ENCODE assay signal across 11 cellular contexts in the genomic region with DNA sequence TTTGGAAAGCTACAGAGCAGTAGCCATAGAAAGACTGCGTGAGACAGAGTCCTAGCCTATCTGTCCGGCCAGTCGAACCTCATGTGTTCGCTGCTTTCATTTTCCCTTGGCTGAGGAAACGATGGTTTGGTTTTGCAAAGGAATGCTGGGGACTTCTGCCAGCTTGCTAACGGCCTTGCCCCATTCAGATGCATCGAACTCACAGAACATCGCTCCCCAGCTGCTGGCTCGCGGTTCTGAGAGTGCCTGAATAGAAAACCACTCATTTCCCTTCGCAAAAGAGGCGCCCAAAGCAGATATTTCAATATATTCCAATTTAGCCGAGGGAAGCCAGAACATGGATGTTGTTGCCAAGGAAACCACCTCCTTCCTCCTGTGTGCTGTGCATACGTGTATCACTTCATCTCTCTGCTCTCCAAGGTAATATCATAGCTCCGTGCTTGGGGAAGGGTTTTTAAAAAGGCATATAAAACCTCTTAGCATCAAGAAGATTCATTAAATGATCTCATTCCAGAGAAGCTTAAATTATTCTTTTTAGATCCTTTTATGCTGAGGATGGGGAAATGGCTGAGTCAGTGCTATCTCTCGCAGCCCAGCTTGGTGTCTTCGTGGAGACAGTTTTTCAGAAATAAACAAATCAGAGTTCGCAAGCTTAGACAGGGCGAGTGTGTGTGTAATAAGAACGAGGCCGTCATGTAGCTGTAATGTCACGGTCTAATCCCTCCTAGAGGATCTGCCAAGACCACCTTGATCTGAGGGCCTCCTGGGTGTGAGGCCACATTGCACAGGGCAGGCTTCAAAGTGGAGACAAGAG.
A peak's percentile ranks its signal among the peaks of the same experiment; 100 is the strongest.
DNase-seq lines count a peak whose midpoint lies in the region; ATAC-seq and TF ChIP-seq lines count a peak whose summit lies in the region.
"Had no signal": no experiment of that assay in that cellular context is flagged by ENCODE, and none has a peak within 500 bp of the region (broad histone marks: within the 10 kb centered on the region; RNA-seq: fewer than 3 reads in every experiment).

No MANE protein-coding gene starts in this region.

- peak overlapping the region in 1 of 3 donors; percentile 47 for H3K9ac ChIP-seq in skeletal muscle tissue (ENCODE audit: low read depth in 1 of 3, low read length in 3 of 3)

- H3K79me2 ChIP-seq in hepatocyte = no peaks in the 10 kb centered on the region

- peak overlapping the region; percentile 15 for H3K4me2 ChIP-seq in hepatocyte

- peak overlapping the region; percentile 57 for H3K27ac ChIP-seq in hepatocyte
- H3K27ac ChIP-seq in skeletal muscle tissue (ENCODE audit: low read depth, low read length) = peak overlapping the region; percentile 28

- H3K27ac Mint-ChIP-seq in stimulated activated memory B cell treated with anti-CD40 and anti-IgM and Interleukin-4, amounts not matched to agents 10 μg/mL and 1 μg/mL and 100 μg/mL, for 72 hours = no peak overlapping the region
- H3K27ac Mint-ChIP-seq: effector memory CD8-positive, alpha-beta T cell had no signal

- H4K20me1 ChIP-seq in hepatocyte (ENCODE audit: insufficient read depth, poor library complexity, severe bottlenecking) = no peaks in the 10 kb centered on the region

- H3K4me3 ChIP-seq in hepatocyte (no peak overlapping the region), skeletal muscle tissue (ENCODE audit: low read length in 3 of 3) (peak overlapping the region in 2 of 3 donors; percentile 19 to 39)

- H2AFZ ChIP-seq in hepatocyte = no peak overlapping the region

- H3K4me1 Mint-ChIP-seq in stimulated activated memory B cell treated with anti-CD40 and anti-IgM and Interleukin-4, amounts not matched to agents 10 μg/mL and 1 μg/mL and 100 μg/mL, for 72 hours = peaks cover 24% of the 10 kb centered on the region

- peaks cover 39% of the 10 kb centered on the region for H3K27me3 Mint-ChIP-seq in stimulated activated memory B cell treated with anti-CD40 and anti-IgM and Interleukin-4, amounts not matched to agents 10 μg/mL and 1 μg/mL and 100 μg/mL, for 72 hours

- H3K9me3 ChIP-seq in hepatocyte (ENCODE audit: low read depth) (no peaks in the 10 kb centered on the region), skeletal muscle tissue (ENCODE audit: control insufficient read depth in 3 of 3, low read length in 3 of 3) (no peaks in the 10 kb centered on the region)

- ATAC-seq in HG03175 (IDR thresholded peaks at IDR 0.05; ENCODE audit: unreplicated experiment) (no peak), GM21529 (IDR thresholded peaks at IDR 0.05; ENCODE audit: unreplicated experiment) (no peak)
- ATAC-seq in stimulated activated memory B cell treated with anti-CD40 and anti-IgM and Interleukin-4, amounts not matched to agents 10 μg/mL and 1 μg/mL and 100 μg/mL, for 72 hours = no peak
- ATAC-seq: effector memory CD8-positive, alpha-beta T cell had no signal

- TF ChIP-seq CTCF in hepatocyte (IDR thresholded peaks at IDR 0.05; ENCODE audit: poor library complexity) = no peak

- H3K27me3 ChIP-seq in hepatocyte (no peaks in the 10 kb centered on the region), skeletal muscle tissue (ENCODE audit: control insufficient read depth in 3 of 3, insufficient read depth in 3 of 3, low read length in 3 of 3) (peaks cover 0 to 4% (median 0%) of the 10 kb centered on the region in 3 donors)

- peak; percentile 44 for DNase-seq in Daoy (ENCODE audit: low read depth)
- DNase-seq in anterior cingulate cortex (lab: John Stamatoyannopoulos, UW) = peak in 52 of 58 donors; percentile 14 to 87 (median 54)
- peak; percentile 29 for DNase-seq in hepatocyte (ENCODE audit: low spot score)
- no peak for DNase-seq in iPS-NIHi7 (ENCODE audit: extremely low spot score)
- DNase-seq: DMS53; effector memory CD8-positive, alpha-beta T cell; H7 had no signal

- H3K4me1 ChIP-seq in hepatocyte (ENCODE audit: insufficient read depth) (peaks cover 15% of the 10 kb centered on the region), skeletal muscle tissue (ENCODE audit: control insufficient read depth in 3 of 3, insufficient read depth in 3 of 3, low read length in 3 of 3) (peaks cover 0 to 10% (median 0%) of the 10 kb centered on the region in 3 donors)

- peaks cover 6% of the 10 kb centered on the region for H3K9me3 Mint-ChIP-seq in stimulated activated memory B cell treated with anti-CD40 and anti-IgM and Interleukin-4, amounts not matched to agents 10 μg/mL and 1 μg/mL and 100 μg/mL, for 72 hours
- H3K9me3 Mint-ChIP-seq: effector memory CD8-positive, alpha-beta T cell had no signal

- H3K9me2 ChIP-seq in hepatocyte (replicated peaks; ENCODE audit: insufficient read depth) = no peaks in the 10 kb centered on the region

- 70% methylated on average over 22 of the region's 22 CpGs for WGBS in hepatocyte (ENCODE audit: low lambda C conversion rate, missing lambda C conversion rate)

- peaks cover 6% of the 10 kb centered on the region for H3K36me3 Mint-ChIP-seq in stimulated activated memory B cell treated with anti-CD40 and anti-IgM and Interleukin-4, amounts not matched to agents 10 μg/mL and 1 μg/mL and 100 μg/mL, for 72 hours

- no peak overlapping the region for H3K4me3 Mint-ChIP-seq in stimulated activated memory B cell treated with anti-CD40 and anti-IgM and Interleukin-4, amounts not matched to agents 10 μg/mL and 1 μg/mL and 100 μg/mL, for 72 hours
- H3K4me3 Mint-ChIP-seq: effector memory CD8-positive, alpha-beta T cell had no signal

- no peaks in the 10 kb centered on the region for H3K36me3 ChIP-seq in hepatocyte (replicated peaks; ENCODE audit: insufficient read depth, low read depth)
- no peaks in the 10 kb centered on the region for H3K36me3 ChIP-seq in skeletal muscle tissue (ENCODE audit: control insufficient read depth in 3 of 3, insufficient read depth in 3 of 3, low read length in 3 of 3)
